In genomic region chr2:181070119-181070833, GRCh38 we compare ENCODE assay signal across 13 cellular contexts.
A peak's percentile ranks its signal among the peaks of the same experiment; 100 is the strongest.
DNase-seq lines count a peak whose midpoint lies in the region; ATAC-seq and TF ChIP-seq lines count a peak whose summit lies in the region.
"Had no signal": no experiment of that assay in that cellular context is flagged by ENCODE, and none has a peak within 500 bp of the region (broad histone marks: within the 10 kb centered on the region; RNA-seq: fewer than 3 reads in every experiment).

No MANE protein-coding gene starts in this region.

- peak; percentile 41 for ATAC-seq in omental fat pad (ENCODE audit: low FRiP score)
- ATAC-seq in GM19452 (IDR thresholded peaks at IDR 0.05; ENCODE audit: unreplicated experiment) = no peak
- ATAC-seq: Panc1; stimulated activated naive CD8-positive, alpha-beta T cell treated with anti-CD3 and anti-CD28 coated beads, Interleukin-15, Interleukin-2, amounts not matched to agents 100 U/mL and 50 U/mL, for 24 hours had no signal

- TF ChIP-seq CTCF in omental fat pad (IDR thresholded peaks at IDR 0.05) = no peak

- DNase-seq in ELF-1 (ENCODE audit: low read depth, low spot score) (peak; percentile 17), NCI-H226 (peak; percentile 79), dermis blood vessel endothelial cell (peak; percentile 53), omental fat pad (ENCODE audit: low spot score) (no peak), NCI-H1092 (lab: John Stamatoyannopoulos, UW) (no peak), NCI-H2029 treated with DMSO at 0.1 percent for 48 hours (lab: John Stamatoyannopoulos, UW) (no peak)
- DNase-seq in activated CD8-positive, alpha-beta memory T cell treated with anti-CD3 and anti-CD28 coated beads, Interleukin-2, amount 50 U/mL, for 48 hours = no peak
- DNase-seq: naive B cell; NCI-H1436; stimulated activated CD4-positive, alpha-beta T cell treated with anti-CD3 and anti-CD28 coated beads, Interleukin-15, amount 100 ng/mL, for 24 hours; stimulated activated naive CD8-positive, alpha-beta T cell treated with anti-CD3 and anti-CD28 coated beads, Interleukin-15, Interleukin-2, amounts not matched to agents 100 U/mL and 50 U/mL, for 24 hours had no signal

Comparison
In these comparisons a context has a peak if more than half of its experiments do, and no peak if none do; other contexts are left out.
1. DNase-seq: peak in ELF-1 (single experiment), NCI-H226 (single experiment) and dermis blood vessel endothelial cell (single experiment); none in omental fat pad (single experiment), activated CD8-positive, alpha-beta memory T cell treated with anti-CD3 and anti-CD28 coated beads, Interleukin-2, amount 50 U/mL, for 48 hours (single experiment), NCI-H1092 (single experiment) and NCI-H2029 treated with DMSO at 0.1 percent for 48 hours (single experiment).